Comparison of ENCODE assay signal across 13 cellular contexts in genomic region chr18:7958081-7958896, GRCh38.
DNase-seq lines count a peak whose midpoint lies in the region; ATAC-seq, FAIRE-seq and TF ChIP-seq lines count a peak whose summit lies in the region.
"Had no signal": no experiment of that assay in that cellular context is flagged by ENCODE, and none has a peak within 500 bp of the region (broad histone marks: within the 10 kb centered on the region; RNA-seq: fewer than 3 reads in every experiment).

No MANE protein-coding gene starts in this region.

- H3K9ac ChIP-seq in endothelial cell of umbilical vein (replicated peaks; ENCODE audit: extremely low read depth, insufficient read depth, low read length): peak overlapping the region; percentile 25

- dilution Hi-C loops in endothelial cell of umbilical vein (cut with MboI; ENCODE audit: extremely low pct_ligation_motif_present, low sequenced_read_pairs): no loop called here

- no peaks in the 10 kb centered on the region for H3K27me3 ChIP-seq in endothelial cell of umbilical vein (ENCODE audit: control insufficient read depth in 2 of 2, insufficient read depth in 2 of 2, low read length in 2 of 2)
- no peaks in the 10 kb centered on the region for H3K27me3 ChIP-seq in aorta (ENCODE audit: control insufficient read depth in 1 of 2, insufficient read depth in 2 of 2, low read length in 1 of 2)

- H3K9me3 ChIP-seq in endothelial cell of umbilical vein (replicated peaks; ENCODE audit: control insufficient read depth, insufficient read depth, low read length) (no peaks in the 10 kb centered on the region), aorta (ENCODE audit: control insufficient read depth, low read length) (no peaks in the 10 kb centered on the region)

- CTCF ChIA-PET in endothelial cell of umbilical vein (lab: Charles Lee): interaction anchor here (1.1 to 1.6 kb wide), 3 partner anchors 8 to 168 kb away, joined by 3 to 6 read pairs (median 5); no protein-coding TSS in a partner anchor

- no peaks in the 10 kb centered on the region for H3K27me3 Mint-ChIP-seq in activated naive CD8-positive, alpha-beta T cell treated with anti-CD3 and anti-CD28 coated beads, Interleukin-2, amount 50 U/mL, for 24 hours
- no peaks in the 10 kb centered on the region for H3K27me3 Mint-ChIP-seq in activated naive CD8-positive, alpha-beta T cell treated with anti-CD3 and anti-CD28 coated beads for 36 hours

- peak overlapping the region; percentile 7 for H3K4me3 Mint-ChIP-seq in activated naive CD8-positive, alpha-beta T cell treated with anti-CD3 and anti-CD28 coated beads, Interleukin-2, amount 50 U/mL, for 24 hours
- no peak overlapping the region for H3K4me3 Mint-ChIP-seq in activated naive CD8-positive, alpha-beta T cell treated with anti-CD3 and anti-CD28 coated beads for 36 hours
- H3K4me3 Mint-ChIP-seq: mesothelial cell of epicardium had no signal

- no peaks in the 10 kb centered on the region for H3K9me3 Mint-ChIP-seq in activated naive CD8-positive, alpha-beta T cell treated with anti-CD3 and anti-CD28 coated beads, Interleukin-2, amount 50 U/mL, for 24 hours
- H3K9me3 Mint-ChIP-seq in activated naive CD8-positive, alpha-beta T cell treated with anti-CD3 and anti-CD28 coated beads for 36 hours: no peaks in the 10 kb centered on the region
- H3K9me3 Mint-ChIP-seq: mesothelial cell of epicardium had no signal

- no peaks in the 10 kb centered on the region for H3K36me3 Mint-ChIP-seq in activated naive CD8-positive, alpha-beta T cell treated with anti-CD3 and anti-CD28 coated beads, Interleukin-2, amount 50 U/mL, for 24 hours (ENCODE audit: low read depth)
- no peaks in the 10 kb centered on the region for H3K36me3 Mint-ChIP-seq in activated naive CD8-positive, alpha-beta T cell treated with anti-CD3 and anti-CD28 coated beads for 36 hours
- H3K36me3 Mint-ChIP-seq: mesothelial cell of epicardium had no signal

- no peak for TF ChIP-seq POLR2A in endothelial cell of umbilical vein (IDR thresholded peaks at IDR 0.05; ENCODE audit: low read depth, low read length)

- ATAC-seq in activated naive CD8-positive, alpha-beta T cell treated with anti-CD3 and anti-CD28 coated beads, Interleukin-2, amount 50 U/mL, for 24 hours: no peak
- ATAC-seq in aorta (ENCODE audit: low FRiP score): no peak
- no peak for ATAC-seq in GM21723 (IDR thresholded peaks at IDR 0.05; ENCODE audit: unreplicated experiment)

- H3K79me2 ChIP-seq in endothelial cell of umbilical vein (ENCODE audit: control insufficient read depth, insufficient read depth, low read length): no peaks in the 10 kb centered on the region

- no peaks in the 10 kb centered on the region for H3K4me1 Mint-ChIP-seq in activated naive CD8-positive, alpha-beta T cell treated with anti-CD3 and anti-CD28 coated beads, Interleukin-2, amount 50 U/mL, for 24 hours
- H3K4me1 Mint-ChIP-seq in activated naive CD8-positive, alpha-beta T cell treated with anti-CD3 and anti-CD28 coated beads for 36 hours: no peaks in the 10 kb centered on the region

- H3K27ac Mint-ChIP-seq in activated naive CD8-positive, alpha-beta T cell treated with anti-CD3 and anti-CD28 coated beads, Interleukin-2, amount 50 U/mL, for 24 hours: no peak overlapping the region
- H3K27ac Mint-ChIP-seq in activated naive CD8-positive, alpha-beta T cell treated with anti-CD3 and anti-CD28 coated beads for 36 hours: no peak overlapping the region
- H3K27ac Mint-ChIP-seq: mesothelial cell of epicardium had no signal

- intact Hi-C loops in endothelial cell of umbilical vein (cut with micrococcal nuclease) (no loop called here), aorta (cut with DNase I) (no loop called here)

- no TSS peak for BruUV-seq in endothelial cell of umbilical vein (replicated peaks; lab: Mats Ljungman, UMichigan)

- H2AFZ ChIP-seq in endothelial cell of umbilical vein (ENCODE audit: low read depth, low read length): peak overlapping the region; percentile 73

- peaks cover 23% of the 10 kb centered on the region for H3K4me1 ChIP-seq in endothelial cell of umbilical vein (ENCODE audit: control insufficient read depth, extremely low read depth, insufficient read depth, low read length)
- no peaks in the 10 kb centered on the region for H3K4me1 ChIP-seq in aorta (ENCODE audit: control insufficient read depth in 1 of 2, insufficient read depth in 2 of 2, low read length in 2 of 2)

- in situ Hi-C loops in GM13976 (cut with MboI; ENCODE audit: low sequenced_read_pairs, unreplicated experiment): no loop called here

- no peak for TF ChIP-seq CTCF in endothelial cell of umbilical vein (IDR thresholded peaks at IDR 0.05; ENCODE audit: extremely low read depth in 1 of 2, insufficient read depth in 1 of 2, low read depth in 1 of 2, low read length in 2 of 2)
- TF ChIP-seq CTCF in GM13976 (IDR thresholded peaks at IDR 0.05; ENCODE audit: borderline replicate concordance, control extremely low read depth, extremely low read depth, insufficient read depth, missing control alignments): no peak

- H4K20me1 ChIP-seq in endothelial cell of umbilical vein (replicated peaks; ENCODE audit: control insufficient read depth, extremely low read depth, insufficient read depth, low read length): no peaks in the 10 kb centered on the region

- POLR2A ChIA-PET in endothelial cell of umbilical vein (lab: Charles Lee): no interaction called here

- peak overlapping the region; percentile 94 for H3K4me2 ChIP-seq in endothelial cell of umbilical vein (ENCODE audit: insufficient read depth, low read length)

- H3K36me3 ChIP-seq in endothelial cell of umbilical vein (ENCODE audit: control insufficient read depth in 2 of 2, extremely low read depth in 1 of 2, insufficient read depth in 2 of 2, low read length in 2 of 2) (no peaks in the 10 kb centered on the region), aorta (ENCODE audit: control insufficient read depth in 1 of 2, insufficient read depth in 2 of 2, low read length in 1 of 2) (no peaks in the 10 kb centered on the region)

- H3K27ac ChIP-seq in endothelial cell of umbilical vein (ENCODE audit: insufficient read depth, low read depth, low read length): peak overlapping the region; percentile 53
- no peak overlapping the region for H3K27ac ChIP-seq in aorta (ENCODE audit: low read depth in 1 of 2, low read length in 2 of 2)
- H3K27ac ChIP-seq: C4-2B had no signal

- no peaks in the 10 kb centered on the region for H3K9me1 ChIP-seq in endothelial cell of umbilical vein (replicated peaks; ENCODE audit: control insufficient read depth, extremely low read depth, insufficient read depth, low read length)

- WGBS in aorta, 2 donors: 20 to 24% methylated on average over 4 of the region's 4 CpGs

- peak; percentile 40 for FAIRE-seq in RCC 7860 (lab: Jason Lieb, UNC)
- peak; percentile 63 for FAIRE-seq in endothelial cell of umbilical vein (lab: Jason Lieb, UNC)

- DNase-seq in activated naive CD8-positive, alpha-beta T cell treated with anti-CD3 and anti-CD28 coated beads, Interleukin-2, amount 50 U/mL, for 24 hours: no peak
- no peak for DNase-seq in activated naive CD8-positive, alpha-beta T cell treated with anti-CD3 and anti-CD28 coated beads for 36 hours
- DNase-seq in RCC 7860 (ENCODE audit: low spot score) (peak; percentile 22), endothelial cell of umbilical vein (ENCODE audit: low read depth, low spot score) (peak; percentile 61), aorta (no peak), GM13976 (ENCODE audit: low spot score) (no peak), NCI-H526 (lab: John Stamatoyannopoulos, UW) (no peak)
- DNase-seq: activated gamma-delta T cell treated with Interleukin-2 at 50 U/mL for 16 hours, NCI-H2171 treated with DMSO at 0.1 percent for 48 hours, SW 1271 had no signal

- peak overlapping the region in 1 of 3 experiments; percentile 33 for H3K4me3 ChIP-seq in endothelial cell of umbilical vein (replicated peaks in 1 of 3; ENCODE audit: insufficient read depth in 1 of 3, low read depth in 1 of 3, low read length in 3 of 3)
- H3K4me3 ChIP-seq in aorta (ENCODE audit: low read length in 2 of 2): peak overlapping the region; percentile 20 to 54

TF ChIP-seq in endothelial cell of umbilical vein, 7 proteins besides CTCF, POLR2A, EP300 and RAD21:
- TF ChIP-seq MAX (IDR thresholded peaks at IDR 0.05; ENCODE audit: insufficient read depth, insufficient read length): no peak
- peak; percentile 28 for TF ChIP-seq JUN (IDR thresholded peaks at IDR 0.05; ENCODE audit: borderline replicate concordance, insufficient read depth, insufficient read length, low read depth)
- peak; percentile 64 for TF ChIP-seq FOS (IDR thresholded peaks at IDR 0.05; ENCODE audit: borderline replicate concordance, insufficient read depth, low read length)

Comparison
In these comparisons a context has a peak if more than half of its experiments do, and no peak if none do; other contexts are left out.
1. DNase-seq: peak in RCC 7860 (single experiment) and endothelial cell of umbilical vein (single experiment); none in activated naive CD8-positive, alpha-beta T cell treated with anti-CD3 and anti-CD28 coated beads, Interleukin-2, amount 50 U/mL, for 24 hours (single experiment), activated naive CD8-positive, alpha-beta T cell treated with anti-CD3 and anti-CD28 coated beads for 36 hours (single experiment), aorta (0 of 2), GM13976 (single experiment) and NCI-H526 (0 of 2).